ENCODE assay signal across 1 cellular context in genomic region chr4:94913316-94913715, GRCh38.
TF ChIP-seq lines count a peak whose summit lies in the region.

No MANE protein-coding gene starts in this region.

TF ChIP-seq in GM23338, 12 proteins besides CTCF, POLR2A, EP300 and RAD21 (continued from another document):
- TF ChIP-seq, protein P1, sequence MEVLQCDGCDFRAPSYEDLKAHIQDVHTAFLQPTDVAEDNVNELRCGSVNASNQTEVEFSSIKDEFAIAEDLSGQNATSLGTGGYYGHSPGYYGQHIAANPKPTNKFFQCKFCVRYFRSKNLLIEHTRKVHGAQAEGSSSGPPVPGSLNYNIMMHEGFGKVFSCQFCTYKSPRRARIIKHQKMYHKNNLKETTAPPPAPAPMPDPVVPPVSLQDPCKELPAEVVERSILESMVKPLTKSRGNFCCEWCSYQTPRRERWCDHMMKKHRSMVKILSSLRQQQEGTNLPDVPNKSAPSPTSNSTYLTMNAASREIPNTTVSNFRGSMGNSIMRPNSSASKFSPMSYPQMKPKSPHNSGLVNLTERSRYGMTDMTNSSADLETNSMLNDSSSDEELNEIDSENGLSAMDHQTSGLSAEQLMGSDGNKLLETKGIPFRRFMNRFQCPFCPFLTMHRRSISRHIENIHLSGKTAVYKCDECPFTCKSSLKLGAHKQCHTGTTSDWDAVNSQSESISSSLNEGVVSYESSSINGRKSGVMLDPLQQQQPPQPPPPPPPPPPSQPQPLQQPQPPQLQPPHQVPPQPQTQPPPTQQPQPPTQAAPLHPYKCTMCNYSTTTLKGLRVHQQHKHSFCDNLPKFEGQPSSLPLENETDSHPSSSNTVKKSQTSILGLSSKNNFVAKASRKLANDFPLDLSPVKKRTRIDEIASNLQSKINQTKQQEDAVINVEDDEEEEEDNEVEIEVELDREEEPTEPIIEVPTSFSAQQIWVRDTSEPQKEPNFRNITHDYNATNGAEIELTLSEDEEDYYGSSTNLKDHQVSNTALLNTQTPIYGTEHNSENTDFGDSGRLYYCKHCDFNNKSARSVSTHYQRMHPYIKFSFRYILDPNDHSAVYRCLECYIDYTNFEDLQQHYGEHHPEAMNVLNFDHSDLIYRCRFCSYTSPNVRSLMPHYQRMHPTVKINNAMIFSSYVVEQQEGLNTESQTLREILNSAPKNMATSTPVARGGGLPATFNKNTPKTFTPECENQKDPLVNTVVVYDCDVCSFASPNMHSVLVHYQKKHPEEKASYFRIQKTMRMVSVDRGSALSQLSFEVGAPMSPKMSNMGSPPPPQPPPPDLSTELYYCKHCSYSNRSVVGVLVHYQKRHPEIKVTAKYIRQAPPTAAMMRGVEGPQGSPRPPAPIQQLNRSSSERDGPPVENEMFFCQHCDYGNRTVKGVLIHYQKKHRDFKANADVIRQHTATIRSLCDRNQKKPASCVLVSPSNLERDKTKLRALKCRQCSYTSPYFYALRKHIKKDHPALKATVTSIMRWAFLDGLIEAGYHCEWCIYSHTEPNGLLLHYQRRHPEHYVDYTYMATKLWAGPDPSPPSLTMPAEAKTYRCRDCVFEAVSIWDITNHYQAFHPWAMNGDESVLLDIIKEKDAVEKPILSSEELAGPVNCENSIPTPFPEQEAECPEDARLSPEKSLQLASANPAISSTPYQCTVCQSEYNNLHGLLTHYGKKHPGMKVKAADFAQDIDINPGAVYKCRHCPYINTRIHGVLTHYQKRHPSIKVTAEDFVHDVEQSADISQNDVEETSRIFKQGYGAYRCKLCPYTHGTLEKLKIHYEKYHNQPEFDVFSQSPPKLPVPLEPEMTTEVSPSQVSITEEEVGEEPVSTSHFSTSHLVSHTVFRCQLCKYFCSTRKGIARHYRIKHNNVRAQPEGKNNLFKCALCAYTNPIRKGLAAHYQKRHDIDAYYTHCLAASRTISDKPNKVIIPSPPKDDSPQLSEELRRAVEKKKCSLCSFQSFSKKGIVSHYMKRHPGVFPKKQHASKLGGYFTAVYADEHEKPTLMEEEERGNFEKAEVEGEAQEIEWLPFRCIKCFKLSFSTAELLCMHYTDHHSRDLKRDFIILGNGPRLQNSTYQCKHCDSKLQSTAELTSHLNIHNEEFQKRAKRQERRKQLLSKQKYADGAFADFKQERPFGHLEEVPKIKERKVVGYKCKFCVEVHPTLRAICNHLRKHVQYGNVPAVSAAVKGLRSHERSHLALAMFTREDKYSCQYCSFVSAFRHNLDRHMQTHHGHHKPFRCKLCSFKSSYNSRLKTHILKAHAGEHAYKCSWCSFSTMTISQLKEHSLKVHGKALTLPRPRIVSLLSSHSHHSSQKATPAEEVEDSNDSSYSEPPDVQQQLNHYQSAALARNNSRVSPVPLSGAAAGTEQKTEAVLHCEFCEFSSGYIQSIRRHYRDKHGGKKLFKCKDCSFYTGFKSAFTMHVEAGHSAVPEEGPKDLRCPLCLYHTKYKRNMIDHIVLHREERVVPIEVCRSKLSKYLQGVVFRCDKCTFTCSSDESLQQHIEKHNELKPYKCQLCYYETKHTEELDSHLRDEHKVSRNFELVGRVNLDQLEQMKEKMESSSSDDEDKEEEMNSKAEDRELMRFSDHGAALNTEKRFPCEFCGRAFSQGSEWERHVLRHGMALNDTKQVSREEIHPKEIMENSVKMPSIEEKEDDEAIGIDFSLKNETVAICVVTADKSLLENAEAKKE (CRISPR knock-in tag; IDR thresholded peaks at IDR 0.05), result no peak
- TF ChIP-seq JUNB (IDR thresholded peaks at IDR 0.05; ENCODE audit: unreplicated experiment), result no peak
